In genomic region chr12:107126688-107127481, GRCh38 we compare ENCODE assay signal across 8 cellular contexts. TPM values are rescaled to one million over a fixed set of nuclear protein-coding genes. Genes with fewer than 3 reads are reported as not detected.
DNase-seq lines count a peak whose midpoint lies in the region; ATAC-seq, FAIRE-seq and TF ChIP-seq lines count a peak whose summit lies in the region.

No MANE protein-coding gene starts in this region.

- peak; percentile 63 for ATAC-seq in HCT116
- ATAC-seq in GM21390 (IDR thresholded peaks at IDR 0.05; ENCODE audit: unreplicated experiment): no peak

- in situ Hi-C loops in G401 (cut with HindIII; ENCODE audit: low sequenced_read_pairs): loop anchor here (25.0 kb wide), 1 partner anchor 485 kb away; no protein-coding TSS in a partner anchor

- no peak for TF ChIP-seq POLR2A in HCT116 (IDR thresholded peaks at IDR 0.05; ENCODE audit: borderline replicate concordance, extremely low read depth, insufficient read depth, insufficient read length)

- no peaks in the 10 kb centered on the region for H3K79me2 ChIP-seq in HCT116 (ENCODE audit: insufficient read depth, low read length)

- POLR2A ChIA-PET in HCT116 (lab: Charles Lee): interaction anchor here (0.6 kb wide), 1 partner anchor 71 kb away, joined by 4 read pairs; no protein-coding TSS in a partner anchor

- peaks cover 0 to 1% of the 10 kb centered on the region in 2 experiments; a peak in 1 of 4 replicates for H3K4me1 ChIP-seq in HCT116 (ENCODE audit: control insufficient read depth in 1 of 2, insufficient read depth in 2 of 2, low read length in 2 of 2)

- H2AFZ ChIP-seq in HCT116 (ENCODE audit: low read depth, low read length, poor library complexity, severe bottlenecking): no peak overlapping the region

- H3K4me2 ChIP-seq in HCT116 (ENCODE audit: low read length): no peak overlapping the region

- no peak for FAIRE-seq in frontal cortex (lab: Jason Lieb, UNC)

- BruUV-seq in HCT116 (replicated peaks; lab: Mats Ljungman, UMichigan): no TSS peak

- RAD21 ChIA-PET in HCT116 (lab: Charles Lee; ENCODE audit: low non-redundant PET in 1 of 2, low total read pairs in 2 of 2, uncharacterized antibody in 2 of 2, unreplicated experiment in 2 of 2): interaction anchor here in 1 of 2 experiments (0.6 kb wide), 1 partner anchor 802 kb away, joined by 3 read pairs; no protein-coding TSS in a partner anchor

- no peaks in the 10 kb centered on the region for H4K20me1 ChIP-seq in HCT116 (ENCODE audit: insufficient read depth)

- H3K4me3 ChIP-seq in HCT116 (replicated peaks in 1 of 2; ENCODE audit: low read depth in 1 of 2, low read length in 2 of 2): no peak overlapping the region

- H3K27ac ChIP-seq in HCT116 (ENCODE audit: low read depth, low read length): no peak overlapping the region

- intact Hi-C loops in HCT116 (cut with micrococcal nuclease): loop anchor here (1.0 kb wide), 1 partner anchor 480 kb away; no protein-coding TSS in a partner anchor

- CTCF ChIA-PET in HCT116 (lab: Charles Lee): interaction anchor here (1.0 to 11.6 kb wide), 4 partner anchors 477 to 496 kb away, joined by 3 to 141 read pairs (median 4); no protein-coding TSS in a partner anchor

- no peaks in the 10 kb centered on the region for H3K36me3 ChIP-seq in HCT116 (ENCODE audit: control insufficient read depth in 1 of 2, insufficient read depth in 2 of 2, low read length in 2 of 2)

- TF ChIP-seq RAD21 in HCT116 (IDR thresholded peaks at IDR 0.05; ENCODE audit: low read depth): peak; percentile 70

- H3K9me2 ChIP-seq in HCT116 (ENCODE audit: insufficient read depth): no peaks in the 10 kb centered on the region

- H3K9me3 ChIP-seq in HCT116 (ENCODE audit: control insufficient read depth in 1 of 2, insufficient read depth in 1 of 2, low read depth in 1 of 2, low read length in 2 of 2): no peaks in the 10 kb centered on the region

- H3K27me3 ChIP-seq in HCT116 (ENCODE audit: insufficient read depth, low read length): peaks cover 7% of the 10 kb centered on the region; the same call in 1 of the 2 replicates

- DNase-seq in Ammon's horn (ENCODE audit: low spot score) (peak; percentile 30), HCT116 (ENCODE audit: low read depth, low spot score) (peak; percentile 4), NOMO-1 treated with dmso at 0.1 percent for 144 hours (lab: John Stamatoyannopoulos, UW; ENCODE audit: unreplicated experiment) (peak; percentile 60), fibroblast of gingiva (ENCODE audit: low read depth) (peak; percentile 19), frontal cortex (ENCODE audit: low spot score in 2 of 2) (no peak), G401 (ENCODE audit: low spot score) (no peak)
- DNase-seq in activated CD8-positive, alpha-beta memory T cell treated with anti-CD3 and anti-CD28 coated beads, Interleukin-2, amount 50 U/mL, for 48 hours: no peak

- no peak overlapping the region for H3K9ac ChIP-seq in HCT116 (ENCODE audit: low read length)

- TF ChIP-seq CTCF in HCT116 (IDR thresholded peaks at IDR 0.05 in 2 of 3, conservative IDR thresholded peaks at IDR 0.05 in 1 of 3; ENCODE audit: borderline replicate concordance in 1 of 3, insufficient read depth in 1 of 3, low read depth in 2 of 3, low read length in 2 of 3): peak; percentile 37 to 57 (median 57); a peak in 4 of 6 replicates

TF ChIP-seq in HCT116, 20 proteins besides CTCF, POLR2A, EP300 and RAD21:
- TF ChIP-seq FOSL1 (IDR thresholded peaks at IDR 0.05; ENCODE audit: low read depth): no peak
- TF ChIP-seq TCF7L2 (IDR thresholded peaks at IDR 0.05; ENCODE audit: borderline replicate concordance, extremely low read depth, insufficient read depth, insufficient read length): no peak
- no peak for TF ChIP-seq EZH2phosphoT487 (IDR thresholded peaks at IDR 0.05; ENCODE audit: borderline replicate concordance)
- TF ChIP-seq SIN3A (IDR thresholded peaks at IDR 0.05; ENCODE audit: low read depth): no peak
- no peak for TF ChIP-seq ZBTB33 (IDR thresholded peaks at IDR 0.05; ENCODE audit: extremely low read depth, insufficient replicate concordance, low read length)

RNA-seq across cellular contexts. Expression of gene CRY1, which starts 33.5 kb away (rescaled TPM):
- total RNA-seq in HCT116 (2021; ENCODE audit: unreplicated experiment) (16.3 TPM), frontal cortex (41.2 TPM)
- polyA plus RNA-seq in HCT116 (2012): 5.0 and 6.6 TPM in 2 replicates
- 142 and 152 TPM in 2 replicates for total RNA-seq in G401 (2014; rRNA removed; shearing (Covaris generic))

Comparison
In these comparisons a context has a peak if more than half of its experiments do, and no peak if none do; other contexts are left out.
1. DNase-seq: peak in Ammon's horn (single experiment), HCT116 (single experiment), NOMO-1 treated with dmso at 0.1 percent for 144 hours (single experiment) and fibroblast of gingiva (single experiment); none in frontal cortex (0 of 2), activated CD8-positive, alpha-beta memory T cell treated with anti-CD3 and anti-CD28 coated beads, Interleukin-2, amount 50 U/mL, for 48 hours (single experiment) and G401 (single experiment).